In the genomic region with DNA sequence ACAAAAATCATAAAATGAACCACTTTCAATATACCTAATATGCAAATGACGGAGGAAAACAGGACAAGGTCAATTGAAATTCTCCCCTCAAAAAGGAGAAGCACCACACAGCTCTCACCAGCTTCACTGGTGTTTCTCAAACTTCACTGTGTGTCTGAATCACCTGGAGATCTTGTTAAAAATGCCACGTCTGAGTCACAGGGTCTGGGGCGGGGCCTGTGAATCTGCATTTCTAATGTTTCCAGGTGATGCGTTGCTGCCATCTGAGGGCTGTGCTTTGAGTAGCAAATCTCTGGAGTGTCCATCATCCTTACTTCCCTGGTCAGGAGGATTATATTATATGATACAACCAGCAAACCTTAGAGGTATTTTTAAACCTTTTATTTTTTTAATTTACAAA, we compare ENCODE assay signal across 9 cellular contexts. TPM values are rescaled to one million over a fixed set of nuclear protein-coding genes. Genes with fewer than 3 reads are reported as not detected.
DNase-seq lines count a peak whose midpoint lies in the region; ATAC-seq and TF ChIP-seq lines count a peak whose summit lies in the region.
"Had no signal": no experiment of that assay in that cellular context is flagged by ENCODE, and none has a peak within 500 bp of the region (broad histone marks: within the 10 kb centered on the region; RNA-seq: fewer than 3 reads in every experiment).

No MANE protein-coding gene starts in this region.

- intact Hi-C loops in CD4-positive, alpha-beta memory T cell (cut with micrococcal nuclease) = loop anchor here (5.0 kb wide), 1 partner anchor 154 kb away; no protein-coding TSS in a partner anchor

- DNase-seq in GM06990 (ENCODE audit: extremely low read depth, insufficient read length) = no peak
- DNase-seq in MV-4-11 (lab: John Stamatoyannopoulos, UW) = peak; percentile 43
- peak; percentile 66 for DNase-seq in activated CD8-positive, alpha-beta memory T cell treated with anti-CD3 and anti-CD28 coated beads, Interleukin-2, amount 50 U/mL, for 48 hours
- peak; percentile 12 to 51 for DNase-seq in stimulated activated CD4-positive, alpha-beta T cell treated with anti-CD3 and anti-CD28 coated beads, Interleukin-12 subunit alpha, Interleukin-12 subunit beta, amount 100 ng/mL, for 24 hours (ENCODE audit: low read depth in 2 of 2)
- DNase-seq in AG08396 (ENCODE audit: low spot score) = no peak
- no peak for DNase-seq in CD4-positive, alpha-beta memory T cell

- no peaks in the 10 kb centered on the region for H3K27me3 ChIP-seq in GM06990 (replicated peaks; ENCODE audit: control insufficient read depth, insufficient read depth, low read length)
- no peaks in the 10 kb centered on the region for H3K27me3 ChIP-seq in CD4-positive, alpha-beta memory T cell (ENCODE audit: insufficient read depth, low read length)

- H3K4me1 ChIP-seq in CD4-positive, alpha-beta memory T cell (ENCODE audit: insufficient read depth, low read length) = no peaks in the 10 kb centered on the region

- H3K4me3 Mint-ChIP-seq in CD4-positive, alpha-beta memory T cell = no peak overlapping the region

- peak; percentile 4 for TF ChIP-seq CTCF in GM06990 (IDR thresholded peaks at IDR 0.05; ENCODE audit: insufficient read depth, low read length, poor library complexity, severe bottlenecking)

- H3K27me3 Mint-ChIP-seq in CD4-positive, alpha-beta memory T cell = peaks cover 0 to 2% of the 10 kb centered on the region in 2 donors

- H3K36me3 Mint-ChIP-seq in CD4-positive, alpha-beta memory T cell = no peaks in the 10 kb centered on the region

- no peaks in the 10 kb centered on the region for H3K36me3 ChIP-seq in GM06990 (ENCODE audit: control insufficient read depth, insufficient read depth, low read length)
- no peaks in the 10 kb centered on the region for H3K36me3 ChIP-seq in CD4-positive, alpha-beta memory T cell (ENCODE audit: insufficient read depth, low read length)

- H3K4me3 ChIP-seq in GM06990 (replicated peaks; ENCODE audit: low read depth, low read length) = no peak overlapping the region
- H3K4me3 ChIP-seq in CD4-positive, alpha-beta memory T cell (ENCODE audit: low read length in 2 of 2) = no peak overlapping the region

- H3K27ac ChIP-seq in CD4-positive, alpha-beta memory T cell (ENCODE audit: low read depth, low read length) = no peak overlapping the region

- no peaks in the 10 kb centered on the region for H3K9me3 Mint-ChIP-seq in CD4-positive, alpha-beta memory T cell

- H3K9me3 ChIP-seq in CD4-positive, alpha-beta memory T cell (ENCODE audit: control insufficient read depth in 1 of 2, low read length in 2 of 2) = no peaks in the 10 kb centered on the region

- CTCF ChIA-PET in CD4-positive, alpha-beta memory T cell (lab: Charles Lee; ENCODE audit: partially characterized antibody) = interaction anchor here (0.7 kb wide), 1 partner anchor 12 kb away, joined by 3 read pairs; no protein-coding TSS in a partner anchor

- H3K4me1 Mint-ChIP-seq in CD4-positive, alpha-beta memory T cell = peaks cover 0 to under 1% (median 0%) of the 10 kb centered on the region in 4 donors

- POLR2A ChIA-PET in CD4-positive, alpha-beta memory T cell (lab: Charles Lee; ENCODE audit: partially characterized antibody) = no interaction called here

- ATAC-seq in HG03378 (IDR thresholded peaks at IDR 0.05; ENCODE audit: unreplicated experiment) = no peak
- ATAC-seq in HG02678 (IDR thresholded peaks at IDR 0.05; ENCODE audit: unreplicated experiment) = no peak

- no peak overlapping the region for H3K27ac Mint-ChIP-seq in CD4-positive, alpha-beta memory T cell

RNA-seq across cellular contexts. Expression of a gene that starts 9.0 kb away (rescaled TPM):
- total RNA-seq in CD4-positive, alpha-beta memory T cell = not detected
- not detected for polyA plus RNA-seq in CD4-positive, alpha-beta memory T cell
- polyA plus RNA-seq: neural cell had no signal

RNA-seq across cellular contexts. Expression of a gene that starts 35.8 kb away (rescaled TPM):
- total RNA-seq in CD4-positive, alpha-beta memory T cell = 10 to 100 TPM; 52.5 to 56.6 TPM
- 10 to 100 TPM in 1 of 2 donors, 1 to 10 TPM in 1; 7.5 to 15.3 TPM for polyA plus RNA-seq in CD4-positive, alpha-beta memory T cell

RNA-seq across cellular contexts. Expression of a gene that starts 36.1 kb away (rescaled TPM):
- total RNA-seq in CD4-positive, alpha-beta memory T cell = 10 to 100 TPM; 20.6 to 20.9 TPM
- 1 to 10 TPM; 2.5 to 8.6 TPM for polyA plus RNA-seq in CD4-positive, alpha-beta memory T cell

RNA-seq across cellular contexts. Expression of a gene that starts 48.8 kb away (rescaled TPM):
- total RNA-seq in CD4-positive, alpha-beta memory T cell = 100 to 1,000 TPM; 328 TPM
- polyA plus RNA-seq in CD4-positive, alpha-beta memory T cell = 100 to 1,000 TPM in 1 of 2 donors, 10 to 100 TPM in 1; 69.9 to 107 TPM

RNA-seq across cellular contexts. Expression of a gene that starts 53.8 kb away (rescaled TPM):
- total RNA-seq in CD4-positive, alpha-beta memory T cell = under 1 TPM; 0.35 to 0.36 TPM
- polyA plus RNA-seq in CD4-positive, alpha-beta memory T cell = not detected

Comparison
In these comparisons a context has a peak if more than half of its experiments do, and no peak if none do; other contexts are left out.
1. DNase-seq: peak in MV-4-11 (single experiment), activated CD8-positive, alpha-beta memory T cell treated with anti-CD3 and anti-CD28 coated beads, Interleukin-2, amount 50 U/mL, for 48 hours (single experiment) and stimulated activated CD4-positive, alpha-beta T cell treated with anti-CD3 and anti-CD28 coated beads, Interleukin-12 subunit alpha, Interleukin-12 subunit beta, amount 100 ng/mL, for 24 hours (2 of 2); none in GM06990 (single experiment), AG08396 (single experiment) and CD4-positive, alpha-beta memory T cell (0 of 5).